In genomic region chr6:7954477-7955200, GRCh38 we compare ENCODE assay signal across 28 cellular contexts. TPM values are rescaled to one million over a fixed set of nuclear protein-coding genes. Genes with fewer than 3 reads are reported as not detected.
DNase-seq lines count a peak whose midpoint lies in the region; ATAC-seq, FAIRE-seq and TF ChIP-seq lines count a peak whose summit lies in the region.
"Had no signal": no experiment of that assay in that cellular context is flagged by ENCODE, and none has a peak within 500 bp of the region (broad histone marks: within the 10 kb centered on the region; RNA-seq: fewer than 3 reads in every experiment).

No MANE protein-coding gene starts in this region.

- dilution Hi-C loops in endothelial cell of umbilical vein (cut with MboI; ENCODE audit: extremely low pct_ligation_motif_present, low sequenced_read_pairs) = no loop called here

- BruUV-seq in endothelial cell of umbilical vein (replicated peaks; lab: Mats Ljungman, UMichigan) = no TSS peak

- intact Hi-C loops in endothelial cell of umbilical vein (cut with micrococcal nuclease) = loop anchor here (1.0 to 2.0 kb wide), 2 partner anchors 21 to 44 kb away; partner anchors contain the start of gene TXNDC5

- peak; percentile 80 for FAIRE-seq in endothelial cell of umbilical vein (lab: Jason Lieb, UNC)
- FAIRE-seq: astrocyte, islet of Langerhans, RCC 7860 had no signal

- no peak for TF ChIP-seq CTCF in endothelial cell of umbilical vein (IDR thresholded peaks at IDR 0.05; ENCODE audit: extremely low read depth in 1 of 2, insufficient read depth in 1 of 2, low read depth in 1 of 2, low read length in 2 of 2)

- H3K4me3 ChIP-seq in endothelial cell of umbilical vein (replicated peaks in 1 of 3; ENCODE audit: insufficient read depth in 1 of 3, low read depth in 1 of 3, low read length in 3 of 3) = no peak overlapping the region
- H3K4me3 ChIP-seq: BLaER1, left lung, SJSA1, upper lobe of left lung had no signal

- no peaks in the 10 kb centered on the region for H4K20me1 ChIP-seq in endothelial cell of umbilical vein (replicated peaks; ENCODE audit: control insufficient read depth, extremely low read depth, insufficient read depth, low read length)
- H4K20me1 ChIP-seq: BLaER1 had no signal

- H3K9ac ChIP-seq in endothelial cell of umbilical vein (replicated peaks; ENCODE audit: extremely low read depth, insufficient read depth, low read length) = no peak overlapping the region
- H3K9ac ChIP-seq: BLaER1 had no signal

- H3K4me2 ChIP-seq in endothelial cell of umbilical vein (ENCODE audit: insufficient read depth, low read length) = peak overlapping the region; percentile 5
- H3K4me2 ChIP-seq: BLaER1 had no signal

- POLR2A ChIA-PET in endothelial cell of umbilical vein (lab: Charles Lee) = no interaction called here

- no peak overlapping the region for H3K27ac ChIP-seq in endothelial cell of umbilical vein (ENCODE audit: insufficient read depth, low read depth, low read length)
- H3K27ac ChIP-seq: BLaER1, left lung, SJSA1, upper lobe of left lung, VCaP had no signal

- ATAC-seq in SK-N-SH treated with all-trans-retinoic acid at 6 μM for 48 hours (peak; percentile 26; the same call in 2 of the 3 replicates), GM21423 (IDR thresholded peaks at IDR 0.05; ENCODE audit: unreplicated experiment) (no peak), HG02623 (IDR thresholded peaks at IDR 0.05; ENCODE audit: unreplicated experiment) (no peak), HG02970 (IDR thresholded peaks at IDR 0.05; ENCODE audit: low FRiP score, unreplicated experiment) (no peak)
- ATAC-seq: left lung; right cardiac atrium; stimulated activated memory B cell treated with anti-CD40 and anti-IgM and Interleukin-4, amounts not matched to agents 10 μg/mL and 1 μg/mL and 100 μg/mL, for 72 hours had no signal

- no peaks in the 10 kb centered on the region for H3K9me3 ChIP-seq in endothelial cell of umbilical vein (replicated peaks; ENCODE audit: control insufficient read depth, insufficient read depth, low read length)
- H3K9me3 ChIP-seq: SJSA1, upper lobe of left lung had no signal

- H3K27me3 ChIP-seq in endothelial cell of umbilical vein (ENCODE audit: control insufficient read depth in 2 of 2, insufficient read depth in 2 of 2, low read length in 2 of 2) = no peaks in the 10 kb centered on the region
- H3K27me3 ChIP-seq: BLaER1, left lung, SJSA1, upper lobe of left lung had no signal

- no peak for TF ChIP-seq POLR2A in endothelial cell of umbilical vein (IDR thresholded peaks at IDR 0.05; ENCODE audit: low read depth, low read length)

- no peaks in the 10 kb centered on the region for H3K79me2 ChIP-seq in endothelial cell of umbilical vein (ENCODE audit: control insufficient read depth, insufficient read depth, low read length)

- DNase-seq in GF-D8 (lab: John Stamatoyannopoulos, UW) (peak; percentile 27), MV-4-11 (lab: John Stamatoyannopoulos, UW) (peak; percentile 83), endothelial cell of umbilical vein (ENCODE audit: low read depth, low spot score) (peak; percentile 60), NCI-H748 treated with DMSO at 0.1 percent for 48 hours (lab: John Stamatoyannopoulos, UW) (no peak)
- DNase-seq: activated CD4-positive, alpha-beta T cell treated with anti-CD3 and anti-CD28 coated beads for 4 hours; activated effector memory CD4-positive, alpha-beta T cell treated with Interleukin-2 at 50 U/mL for 16 hours; activated naive CD8-positive, alpha-beta T cell treated with anti-CD3 and anti-CD28 coated beads for 36 hours; caudate nucleus; DMS79 treated with DMSO at 0.1 percent for 48 hours; IMR-90; left lung; NCI-H1436 treated with DMSO at 0.1 percent for 48 hours; posterior cingulate gyrus; right cardiac atrium; stimulated activated CD4-positive, alpha-beta T cell treated with anti-CD3 and anti-CD28 coated beads, Interleukin-4, amount 100 ng/mL, for 4 hours; substantia nigra; upper lobe of left lung had no signal

- CTCF ChIA-PET in endothelial cell of umbilical vein (lab: Charles Lee) = interaction anchor here (0.7 to 1.6 kb wide), 3 partner anchors 8 to 51 kb away, joined by 3 read pairs; no protein-coding TSS in a partner anchor

- H3K4me1 ChIP-seq in endothelial cell of umbilical vein (ENCODE audit: control insufficient read depth, extremely low read depth, insufficient read depth, low read length) = peaks cover 27% of the 10 kb centered on the region
- H3K4me1 ChIP-seq: BLaER1, left lung, SJSA1, upper lobe of left lung had no signal

- H2AFZ ChIP-seq in endothelial cell of umbilical vein (ENCODE audit: low read depth, low read length) = no peak overlapping the region

- H3K9me1 ChIP-seq in endothelial cell of umbilical vein (replicated peaks; ENCODE audit: control insufficient read depth, extremely low read depth, insufficient read depth, low read length) = no peaks in the 10 kb centered on the region

- H3K36me3 ChIP-seq in endothelial cell of umbilical vein (ENCODE audit: control insufficient read depth in 2 of 2, extremely low read depth in 1 of 2, insufficient read depth in 2 of 2, low read length in 2 of 2) = no peaks in the 10 kb centered on the region
- H3K36me3 ChIP-seq: BLaER1, left lung, SJSA1, upper lobe of left lung had no signal

TF ChIP-seq in SK-N-SH treated with all-trans-retinoic acid at 6 μM for 48 hours, 23 proteins besides CTCF, POLR2A, EP300 and RAD21:
- TF ChIP-seq PPARA (CRISPR knock-in tag; IDR thresholded peaks at IDR 0.05; ENCODE audit: borderline replicate concordance) = no peak
- TF ChIP-seq CREB5 (CRISPR knock-in tag; IDR thresholded peaks at IDR 0.05; ENCODE audit: low read depth) = no peak

TF ChIP-seq in endothelial cell of umbilical vein, 7 proteins besides CTCF, POLR2A, EP300 and RAD21:
- TF ChIP-seq GATA2 (IDR thresholded peaks at IDR 0.05; ENCODE audit: insufficient read depth, insufficient read length, low read depth, low read length) = no peak
- no peak for TF ChIP-seq POLR2AphosphoS5 (IDR thresholded peaks at IDR 0.05; ENCODE audit: insufficient read depth, low read depth, low read length)
- TF ChIP-seq MYC (IDR thresholded peaks at IDR 0.05; ENCODE audit: low read depth, low read length) = no peak
- peak; percentile 64 for TF ChIP-seq JUN (IDR thresholded peaks at IDR 0.05; ENCODE audit: borderline replicate concordance, insufficient read depth, insufficient read length, low read depth)
- no peak for TF ChIP-seq EZH2 (IDR thresholded peaks at IDR 0.05; ENCODE audit: borderline replicate concordance, low read depth, low read length, severe bottlenecking)
- TF ChIP-seq FOS (IDR thresholded peaks at IDR 0.05; ENCODE audit: borderline replicate concordance, insufficient read depth, low read length) = peak; percentile 71
- no peak for TF ChIP-seq MAX (IDR thresholded peaks at IDR 0.05; ENCODE audit: insufficient read depth, insufficient read length)

RNA-seq across cellular contexts. Expression of gene TXNDC5, which starts 44.1 kb away (rescaled TPM):
- 1,581 and 1,665 TPM in 2 replicates for total RNA-seq in endothelial cell of umbilical vein
- 2,566 and 2,629 TPM in 2 replicates for polyA plus RNA-seq in endothelial cell of umbilical vein
- 2,247 and 2,322 TPM in 2 replicates for polyA plus RNA-seq in endothelial cell of umbilical vein (2011; cell fraction: cytosol; rRNA removed)
- polyA plus RNA-seq in endothelial cell of umbilical vein (2011; cell fraction: nucleus; rRNA removed) = 1,597 and 1,745 TPM in 2 replicates
- 1,989 and 2,618 TPM in 2 replicates for polyA plus RNA-seq in endothelial cell of umbilical vein (2012)
- 2,443 and 2,887 TPM in 2 replicates for polyA minus RNA-seq in endothelial cell of umbilical vein
- 46.0 TPM for polyA minus RNA-seq in endothelial cell of umbilical vein (2011; cell fraction: cytosol; rRNA and poly(A)+ RNA removed)
- 638 and 706 TPM in 2 replicates for polyA minus RNA-seq in endothelial cell of umbilical vein (2011; cell fraction: nucleus; rRNA and poly(A)+ RNA removed)
